Comparison of ENCODE assay signal across 8 cellular contexts in genomic region chr15:99961011-99961441, GRCh38.
DNase-seq lines count a peak whose midpoint lies in the region; ATAC-seq and TF ChIP-seq lines count a peak whose summit lies in the region.

No MANE protein-coding gene starts in this region.

- ATAC-seq in HG03108 (IDR thresholded peaks at IDR 0.05; ENCODE audit: unreplicated experiment) (no peak), HG03439 (IDR thresholded peaks at IDR 0.05; ENCODE audit: unreplicated experiment) (no peak)

- peak; percentile 37 for TF ChIP-seq CTCF in fibroblast of villous mesenchyme (IDR thresholded peaks at IDR 0.05; ENCODE audit: insufficient read depth, low read depth, low read length)

- H3K4me3 ChIP-seq in fibroblast of villous mesenchyme (ENCODE audit: low read depth, low read length): no peak overlapping the region

- DNase-seq in DMS 273 (lab: John Stamatoyannopoulos, UW; ENCODE audit: unreplicated experiment) (peak; percentile 33), DMS 273 treated with DMSO at 0.1 percent for 48 hours (lab: John Stamatoyannopoulos, UW) (no peak), RPMI7951 (ENCODE audit: low read depth) (peak; percentile 39), fibroblast of villous mesenchyme (ENCODE audit: low read depth) (peak; percentile 30), pons (ENCODE audit: low spot score) (peak; percentile 57), NCI-H510A treated with DMSO at 0.1 percent for 48 hours (lab: John Stamatoyannopoulos, UW) (no peak)

Comparison
In these comparisons a context has a peak if more than half of its experiments do, and no peak if none do; other contexts are left out.
1. DNase-seq: peak in DMS 273 (single experiment), RPMI7951 (single experiment), fibroblast of villous mesenchyme (single experiment) and pons (single experiment); none in DMS 273 treated with DMSO at 0.1 percent for 48 hours (single experiment) and NCI-H510A treated with DMSO at 0.1 percent for 48 hours (single experiment).